ENCODE assay signal across 8 cellular contexts in the genomic region with DNA sequence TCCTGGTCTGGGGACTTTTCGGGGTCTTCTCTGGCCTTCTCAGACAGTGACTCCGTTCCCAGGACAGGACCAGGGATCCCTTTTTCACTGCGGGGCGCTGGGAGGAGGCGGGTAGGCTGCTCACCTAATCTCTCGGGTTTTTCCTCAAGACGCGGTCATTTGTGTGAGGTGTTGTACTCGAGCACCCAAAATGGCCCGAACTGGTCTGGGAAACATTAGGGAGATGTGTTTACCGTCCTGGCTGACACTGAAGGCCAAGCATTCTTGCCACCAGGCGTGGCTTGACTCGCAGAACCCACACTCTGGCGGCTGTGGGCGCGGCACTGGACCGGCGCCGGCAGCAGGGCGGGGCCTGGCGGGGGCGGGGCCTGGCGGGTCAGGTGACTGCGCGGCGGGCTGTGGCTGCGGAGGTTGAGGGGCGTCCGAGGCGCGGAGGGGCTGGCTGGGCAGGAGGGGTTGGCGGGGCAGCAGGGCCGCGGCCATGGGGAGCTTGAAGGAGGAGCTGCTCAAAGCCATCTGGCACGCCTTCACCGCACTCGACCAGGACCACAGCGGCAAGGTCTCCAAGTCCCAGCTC. TPM values are rescaled to one million over a fixed set of nuclear protein-coding genes. Genes with fewer than 3 reads are reported as not detected.
DNase-seq lines count a peak whose midpoint lies in the region; ATAC-seq and TF ChIP-seq lines count a peak whose summit lies in the region.

A gene (plus strand): TSS at position 379 of the 577 bp plus-strand sequence. CDS start 103 bp downstream, at position 482.

- peak; percentile 47 to 82 (median 71) for DNase-seq in CD8-positive, alpha-beta T cell
- DNase-seq in OCI-M1 (lab: John Stamatoyannopoulos, UW) = peak; percentile 86
- DNase-seq in activated T-helper 1 cell treated with anti-CD3 and anti-CD28 coated beads, Interleukin-12 subunit alpha, Interleukin-12 subunit beta, Interleukin-2, Interleukin-4 antibody, amounts not matched to agents 30 ng/mL and 10 ng/mL and 1 ng/mL, durations not matched to agents 14 hours and 24 hours and 36 hours (ENCODE audit: low spot score) = peak; percentile 79
- peak; percentile 83 to 86 for DNase-seq in fibroblast of lung (ENCODE audit: low read depth in 2 of 2)
- DNase-seq in natural killer cell = peak; percentile 85
- DNase-seq in stimulated activated naive B cell treated with anti-CD40 and anti-IgM and Interleukin-4, amounts not matched to agents 10 μg/mL and 1 μg/mL and 100 μg/mL, for 72 hours = peak; percentile 96

- H3K4me1 Mint-ChIP-seq in CD8-positive, alpha-beta T cell (ENCODE audit: low read depth) = peaks cover 19% of the 10 kb centered on the region
- peaks cover 18% of the 10 kb centered on the region for H3K4me1 Mint-ChIP-seq in activated T-helper 1 cell treated with anti-CD3 and anti-CD28 coated beads, Interleukin-12 subunit alpha, Interleukin-12 subunit beta, Interleukin-2, Interleukin-4 antibody, amounts not matched to agents 30 ng/mL and 10 ng/mL and 1 ng/mL, durations not matched to agents 14 hours and 24 hours and 36 hours (ENCODE audit: low read depth)
- peaks cover 19 to 25% of the 10 kb centered on the region in 2 donors for H3K4me1 Mint-ChIP-seq in natural killer cell
- peaks cover 31 to 70% of the 10 kb centered on the region in 2 donors for H3K4me1 Mint-ChIP-seq in stimulated activated naive B cell treated with anti-CD40 and anti-IgM and Interleukin-4, amounts not matched to agents 10 μg/mL and 1 μg/mL and 100 μg/mL, for 72 hours

- peaks cover 11% of the 10 kb centered on the region for H3K4me1 ChIP-seq in CD8-positive, alpha-beta T cell (ENCODE audit: insufficient read depth, low read length)
- H3K4me1 ChIP-seq in fibroblast of lung (ENCODE audit: control insufficient read depth, extremely low read depth, insufficient read depth, low read length) = peaks cover 3% of the 10 kb centered on the region

- H3K9ac ChIP-seq in fibroblast of lung (ENCODE audit: insufficient read depth, low read length) = peak within 1 kb of the TSS; percentile 79

- no peak for TF ChIP-seq CTCF in CD8-positive, alpha-beta T cell (IDR thresholded peaks at IDR 0.05)
- TF ChIP-seq CTCF in fibroblast of lung (conservative IDR thresholded peaks at IDR 0.05 in 1 of 2, IDR thresholded peaks at IDR 0.05 in 1 of 2; ENCODE audit: low read depth in 1 of 2, low read length in 2 of 2) = peak; percentile 53 to 56
- no peak for TF ChIP-seq CTCF in natural killer cell (IDR thresholded peaks at IDR 0.05)

- H3K36me3 ChIP-seq in CD8-positive, alpha-beta T cell (ENCODE audit: insufficient read depth, low read length) = no peaks in the 10 kb centered on the region
- no peaks in the 10 kb centered on the region for H3K36me3 ChIP-seq in fibroblast of lung (ENCODE audit: control insufficient read depth, insufficient read depth, low read length)

- H3K4me3 ChIP-seq in CD8-positive, alpha-beta T cell (ENCODE audit: low read depth, low read length) = peak within 1 kb of the TSS; percentile 80
- H3K4me3 ChIP-seq in fibroblast of lung (replicated peaks in 1 of 4; ENCODE audit: control extremely low read depth in 1 of 4, insufficient read depth in 1 of 4, low read depth in 3 of 4, low read length in 4 of 4) = peak within 1 kb of the TSS; percentile 87 to 99 (median 94)

- POLR2A ChIA-PET in CD8-positive, alpha-beta T cell (lab: Charles Lee) = interaction anchor here (0.7 to 1.6 kb wide), 2 partner anchors 203 to 779 kb away, joined by 3 to 4 read pairs; a partner anchor contains a TSS

- peaks cover 47% of the 10 kb centered on the region for H3K79me2 ChIP-seq in fibroblast of lung (ENCODE audit: control insufficient read depth, insufficient read depth, low read length)

- H3K27ac ChIP-seq in CD8-positive, alpha-beta T cell (ENCODE audit: low read depth, low read length) = peak within 1 kb of the TSS; percentile 11
- peak within 1 kb of the TSS; percentile 91 for H3K27ac ChIP-seq in fibroblast of lung (ENCODE audit: insufficient read depth, low read length)

- H3K27me3 Mint-ChIP-seq in CD8-positive, alpha-beta T cell (ENCODE audit: low read depth) = peaks cover 28% of the 10 kb centered on the region
- peaks cover 27% of the 10 kb centered on the region for H3K27me3 Mint-ChIP-seq in activated T-helper 1 cell treated with anti-CD3 and anti-CD28 coated beads, Interleukin-12 subunit alpha, Interleukin-12 subunit beta, Interleukin-2, Interleukin-4 antibody, amounts not matched to agents 30 ng/mL and 10 ng/mL and 1 ng/mL, durations not matched to agents 14 hours and 24 hours and 36 hours (ENCODE audit: insufficient read depth)
- peaks cover 6 to 8% of the 10 kb centered on the region in 2 donors for H3K27me3 Mint-ChIP-seq in natural killer cell (ENCODE audit: low read depth in 2 of 2)
- no peaks in the 10 kb centered on the region for H3K27me3 Mint-ChIP-seq in stimulated activated naive B cell treated with anti-CD40 and anti-IgM and Interleukin-4, amounts not matched to agents 10 μg/mL and 1 μg/mL and 100 μg/mL, for 72 hours

- peak within 1 kb of the TSS; percentile 97 for H3K4me2 ChIP-seq in fibroblast of lung (ENCODE audit: extremely low read depth, insufficient read depth, low read length)

- H2AFZ ChIP-seq in fibroblast of lung (ENCODE audit: low read length) = peak within 1 kb of the TSS; percentile 87

- peaks cover 6% of the 10 kb centered on the region for H3K9me3 Mint-ChIP-seq in CD8-positive, alpha-beta T cell
- peaks cover 17% of the 10 kb centered on the region for H3K9me3 Mint-ChIP-seq in activated T-helper 1 cell treated with anti-CD3 and anti-CD28 coated beads, Interleukin-12 subunit alpha, Interleukin-12 subunit beta, Interleukin-2, Interleukin-4 antibody, amounts not matched to agents 30 ng/mL and 10 ng/mL and 1 ng/mL, durations not matched to agents 14 hours and 24 hours and 36 hours
- peaks cover 2 to 5% of the 10 kb centered on the region in 2 donors for H3K9me3 Mint-ChIP-seq in natural killer cell
- peaks cover 4 to 7% of the 10 kb centered on the region in 2 donors for H3K9me3 Mint-ChIP-seq in stimulated activated naive B cell treated with anti-CD40 and anti-IgM and Interleukin-4, amounts not matched to agents 10 μg/mL and 1 μg/mL and 100 μg/mL, for 72 hours

- peak within 1 kb of the TSS; percentile 88 for H3K4me3 Mint-ChIP-seq in CD8-positive, alpha-beta T cell
- H3K4me3 Mint-ChIP-seq in activated T-helper 1 cell treated with anti-CD3 and anti-CD28 coated beads, Interleukin-12 subunit alpha, Interleukin-12 subunit beta, Interleukin-2, Interleukin-4 antibody, amounts not matched to agents 30 ng/mL and 10 ng/mL and 1 ng/mL, durations not matched to agents 14 hours and 24 hours and 36 hours = peak within 1 kb of the TSS; percentile 88
- peak within 1 kb of the TSS; percentile 89 for H3K4me3 Mint-ChIP-seq in natural killer cell
- peak within 1 kb of the TSS; percentile 92 to 95 for H3K4me3 Mint-ChIP-seq in stimulated activated naive B cell treated with anti-CD40 and anti-IgM and Interleukin-4, amounts not matched to agents 10 μg/mL and 1 μg/mL and 100 μg/mL, for 72 hours

- no peaks in the 10 kb centered on the region for H3K27me3 ChIP-seq in CD8-positive, alpha-beta T cell (ENCODE audit: insufficient read depth, low read length)
- no peaks in the 10 kb centered on the region for H3K27me3 ChIP-seq in fibroblast of lung (ENCODE audit: control insufficient read depth, insufficient read depth, low read length)

- H3K27ac Mint-ChIP-seq in CD8-positive, alpha-beta T cell = peak within 1 kb of the TSS; percentile 75
- H3K27ac Mint-ChIP-seq in activated T-helper 1 cell treated with anti-CD3 and anti-CD28 coated beads, Interleukin-12 subunit alpha, Interleukin-12 subunit beta, Interleukin-2, Interleukin-4 antibody, amounts not matched to agents 30 ng/mL and 10 ng/mL and 1 ng/mL, durations not matched to agents 14 hours and 24 hours and 36 hours = peak within 1 kb of the TSS; percentile 31
- H3K27ac Mint-ChIP-seq in natural killer cell = peak within 1 kb of the TSS; percentile 68 to 89
- peak within 1 kb of the TSS; percentile 99 for H3K27ac Mint-ChIP-seq in stimulated activated naive B cell treated with anti-CD40 and anti-IgM and Interleukin-4, amounts not matched to agents 10 μg/mL and 1 μg/mL and 100 μg/mL, for 72 hours

- no peaks in the 10 kb centered on the region for H4K20me1 ChIP-seq in fibroblast of lung (ENCODE audit: control insufficient read depth, extremely low read depth, insufficient read depth, low read length)

- H3K9me3 ChIP-seq in CD8-positive, alpha-beta T cell (ENCODE audit: low read length) = no peaks in the 10 kb centered on the region
- no peaks in the 10 kb centered on the region for H3K9me3 ChIP-seq in fibroblast of lung (ENCODE audit: control insufficient read depth, insufficient read depth, low read depth, low read length)

- peak; percentile 90 for ATAC-seq in CD8-positive, alpha-beta T cell
- ATAC-seq in GM19397 (IDR thresholded peaks at IDR 0.05; ENCODE audit: unreplicated experiment) (peak; percentile 91), HG03558 (IDR thresholded peaks at IDR 0.05; ENCODE audit: extremely low read depth, unreplicated experiment) (peak; percentile 50), natural killer cell (peak; percentile 94 to 97 (median 97))
- ATAC-seq in stimulated activated naive B cell treated with anti-CD40 and anti-IgM and Interleukin-4, amounts not matched to agents 10 μg/mL and 1 μg/mL and 100 μg/mL, for 72 hours (replicated peaks) = peak; percentile 82 to 90

- H3K36me3 Mint-ChIP-seq in CD8-positive, alpha-beta T cell = no peaks in the 10 kb centered on the region
- H3K36me3 Mint-ChIP-seq in activated T-helper 1 cell treated with anti-CD3 and anti-CD28 coated beads, Interleukin-12 subunit alpha, Interleukin-12 subunit beta, Interleukin-2, Interleukin-4 antibody, amounts not matched to agents 30 ng/mL and 10 ng/mL and 1 ng/mL, durations not matched to agents 14 hours and 24 hours and 36 hours (ENCODE audit: low read depth) = peaks cover 8% of the 10 kb centered on the region
- H3K36me3 Mint-ChIP-seq in natural killer cell = no peaks in the 10 kb centered on the region
- peaks cover 41 to 45% of the 10 kb centered on the region in 2 donors for H3K36me3 Mint-ChIP-seq in stimulated activated naive B cell treated with anti-CD40 and anti-IgM and Interleukin-4, amounts not matched to agents 10 μg/mL and 1 μg/mL and 100 μg/mL, for 72 hours

- CTCF ChIA-PET in CD8-positive, alpha-beta T cell (lab: Charles Lee) = interaction anchor here (1.0 kb wide), 1 partner anchor 648 kb away, joined by 3 read pairs; no protein-coding TSS in a partner anchor

- intact Hi-C loops in CD8-positive, alpha-beta T cell (cut with DNase I, micrococcal nuclease) = loop anchor here (5.0 kb wide), 3 partner anchors 51 to 94 kb away; no protein-coding TSS in a partner anchor
- intact Hi-C loops in activated T-helper 1 cell treated with anti-CD3 and anti-CD28 coated beads, Interleukin-12 subunit alpha, Interleukin-12 subunit beta, Interleukin-2, Interleukin-4 antibody, amounts not matched to agents 30 ng/mL and 10 ng/mL and 1 ng/mL, durations not matched to agents 14 hours and 24 hours and 36 hours (cut with micrococcal nuclease) = loop anchor here (1.0 to 10.0 kb wide), 6 partner anchors 50 to 641 kb away; a partner anchor contains a TSS
- intact Hi-C loops in natural killer cell (cut with micrococcal nuclease) = loop anchor here (5.0 kb wide), 1 partner anchor 84 kb away; no protein-coding TSS in a partner anchor

RNA-seq across cellular contexts. Expression of the gene that starts here (rescaled TPM):
- total RNA-seq in CD8-positive, alpha-beta T cell = 1 to 10 TPM; 4.2 to 4.6 TPM
- total RNA-seq in activated T-helper 1 cell treated with anti-CD3 and anti-CD28 coated beads, Interleukin-12 subunit alpha, Interleukin-12 subunit beta, Interleukin-2, Interleukin-4 antibody, amounts not matched to agents 30 ng/mL and 10 ng/mL and 1 ng/mL, durations not matched to agents 14 hours and 24 hours and 36 hours = 6.3 and 8.5 TPM in 2 replicates
- total RNA-seq in fibroblast of lung (28.2 and 45.1 TPM in 2 replicates), natural killer cell (10 to 100 TPM; 11.8 to 14.0 (median 11.9) TPM)
- polyA plus RNA-seq in fibroblast of lung = 45.4 and 74.4 TPM in 2 replicates
- polyA plus RNA-seq in fibroblast of lung (2012) = 33.8 and 58.0 TPM in 2 replicates
- polyA minus RNA-seq in fibroblast of lung (ENCODE audit: low replicate concordance) = 23.5 and 25.1 TPM in 2 replicates

Comparison
In these comparisons a context has a peak if more than half of its experiments do, and no peak if none do; other contexts are left out.
1. Peak in every context shown above with its lines: DNase-seq, ATAC-seq, H3K4me3 ChIP-seq and H3K27ac ChIP-seq.
2. H3K27ac Mint-ChIP-seq: peak in every context shown above with its lines; median percentile 99 in stimulated activated naive B cell treated with anti-CD40 and anti-IgM and Interleukin-4, amounts not matched to agents 10 μg/mL and 1 μg/mL and 100 μg/mL, for 72 hours; 78 in natural killer cell; 75 in CD8-positive, alpha-beta T cell; 31 in activated T-helper 1 cell treated with anti-CD3 and anti-CD28 coated beads, Interleukin-12 subunit alpha, Interleukin-12 subunit beta, Interleukin-2, Interleukin-4 antibody, amounts not matched to agents 30 ng/mL and 10 ng/mL and 1 ng/mL, durations not matched to agents 14 hours and 24 hours and 36 hours.
3. CTCF ChIP-seq: peak in fibroblast of lung (2 of 2); none in CD8-positive, alpha-beta T cell (single experiment) and natural killer cell (single experiment).